ENCODE assay signal across 1 cellular context in genomic region chr16:29025735-29026134, GRCh38.
A peak's percentile ranks its signal among the peaks of the same experiment; 100 is the strongest.
TF ChIP-seq lines count a peak whose summit lies in the region.

No MANE protein-coding gene starts in this region.

TF ChIP-seq in HepG2, 621 proteins besides CTCF, POLR2A, EP300 and RAD21:
- TF ChIP-seq ZNF407 (CRISPR knock-in tag; IDR thresholded peaks at IDR 0.05; ENCODE audit: not compliant biosample characterization) = no peak
- TF ChIP-seq SRF (IDR thresholded peaks at IDR 0.05; ENCODE audit: low read depth, low read length) = no peak
- peak; percentile 42; the same call in 1 of the 2 replicates for TF ChIP-seq ZNF121 (CRISPR knock-in tag; IDR thresholded peaks at IDR 0.05)
TF ChIP-seq in HepG2: peak in this region for 1.
